Comparison of ENCODE assay signal across 33 cellular contexts in genomic region chr20:48219306-48219705, GRCh38.
"Had no signal": no experiment of that assay in that cellular context is flagged by ENCODE, and none has a peak within 500 bp of the region (broad histone marks: within the 10 kb centered on the region; RNA-seq: fewer than 3 reads in every experiment).

No MANE protein-coding gene starts in this region.

- H3K27ac ChIP-seq: KMS-11 had no signal

- H3K9me3 ChIP-seq: MG63 had no signal

- H3K4me3 ChIP-seq: MG63 had no signal

- DNase-seq: Karpas-422, Kasumi-1, KG1, MG63, MM.1S, MV-4-11, NCI-H1048, NCI-H1092, NCI-H1092 treated with DMSO at 0.1 percent for 48 hours, NCI-H1105, NCI-H1105 treated with DMSO at 0.1 percent for 48 hours, NCI-H1417 treated with DMSO at 0.1 percent for 48 hours, NCI-H1436, NCI-H1436 treated with DMSO at 0.1 percent for 48 hours, NCI-H146, NCI-H1694, NCI-H1694 treated with DMSO at 0.1 percent for 48 hours, NCI-H187, NCI-H187 treated with DMSO at 0.1 percent for 48 hours, NCI-H1930, NCI-H2029, NCI-H2029 treated with DMSO at 0.1 percent for 48 hours, NCI-H2081, NCI-H2081 treated with DMSO at 0.1 percent for 48 hours, NCI-H2107, NCI-H2171, NCI-H2171 treated with DMSO at 0.1 percent for 48 hours, NCI-H2227 treated with DMSO at 0.1 percent for 48 hours, NCI-H226, NCI-H345, NCI-H446, NCI-H446 treated with DMSO at 0.1 percent for 48 hours had no signal

- H3K27me3 ChIP-seq: MG63 had no signal

- H3K9ac ChIP-seq: KMS-11 had no signal

- H3K36me3 ChIP-seq: MG63 had no signal

- H3K4me2 ChIP-seq: KMS-11 had no signal
